ENCODE assay signal across 1 cellular context in the genomic region with DNA sequence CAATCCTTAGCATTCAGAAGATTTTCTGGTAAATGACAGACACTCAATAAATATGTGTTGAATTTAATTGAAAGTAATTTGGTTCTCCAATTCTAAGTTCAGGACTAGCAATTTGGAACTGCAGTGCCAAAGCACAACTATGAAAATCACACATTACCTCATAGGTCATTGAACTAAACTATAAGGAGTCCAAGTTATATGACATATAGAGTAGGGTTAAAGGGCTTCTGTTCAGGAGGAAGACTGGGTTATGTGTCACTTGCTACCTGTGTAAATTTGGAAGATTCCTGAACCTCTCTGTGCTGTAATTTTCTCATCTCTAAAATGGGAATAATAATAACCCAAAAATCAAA.
TF ChIP-seq lines count a peak whose summit lies in the region.

No MANE protein-coding gene starts in this region.

TF ChIP-seq in H1, 55 proteins besides CTCF, POLR2A, EP300 and RAD21:
- no peak for TF ChIP-seq KDM1A (IDR thresholded peaks at IDR 0.05; ENCODE audit: borderline replicate concordance, low read length)
- no peak for TF ChIP-seq BCL11A (IDR thresholded peaks at IDR 0.05; ENCODE audit: low read depth in 2 of 2, low read length in 2 of 2)
- no peak for TF ChIP-seq SIRT6 (IDR thresholded peaks at IDR 0.05; ENCODE audit: low read length)
- no peak for TF ChIP-seq SP1 (IDR thresholded peaks at IDR 0.05; ENCODE audit: low read depth, low read length)
- no peak for TF ChIP-seq TEAD4 (IDR thresholded peaks at IDR 0.05; ENCODE audit: low read depth, low read length)
- no peak for TF ChIP-seq MAX (IDR thresholded peaks at IDR 0.05)
- TF ChIP-seq TAF7 (optimal IDR thresholded peaks at IDR 0.05; ENCODE audit: borderline replicate concordance, low read depth, low read length) = no peak
- TF ChIP-seq TAF1 (IDR thresholded peaks at IDR 0.05; ENCODE audit: low read depth, low read length) = no peak
